ENCODE assay signal across 9 cellular contexts in genomic region chr10:103968441-103969391, GRCh38. TPM values are rescaled to one million over a fixed set of nuclear protein-coding genes. Genes with fewer than 3 reads are reported as not detected.
DNase-seq lines count a peak whose midpoint lies in the region; ATAC-seq, FAIRE-seq and TF ChIP-seq lines count a peak whose summit lies in the region.
"Had no signal": no experiment of that assay in that cellular context is flagged by ENCODE, and none has a peak within 500 bp of the region (broad histone marks: within the 10 kb centered on the region; RNA-seq: fewer than 3 reads in every experiment).

No MANE protein-coding gene starts in this region.

- intact Hi-C loops in left ventricle myocardium superior (cut with micrococcal nuclease) (no loop called here), lower lobe of right lung (cut with DNase I) (no loop called here), uterus (cut with DNase I; ENCODE audit: low total_unique reads) (no loop called here)

- FAIRE-seq in astrocyte (lab: Jason Lieb, UNC), result no peak

- TF ChIP-seq POLR2A in uterus (IDR thresholded peaks at IDR 0.05), result no peak

- DNase-seq in cardiac muscle cell (ENCODE audit: low read depth in 1 of 2, low spot score in 1 of 2), result no peak
- DNase-seq in left ventricle myocardium superior, result no peak
- DNase-seq in astrocyte (ENCODE audit: low read depth), result no peak
- no peak for DNase-seq in lower lobe of right lung
- no peak for DNase-seq in uterus
- DNase-seq in NCI-H187 (lab: John Stamatoyannopoulos, UW), result no peak
- DNase-seq in NCI-H1105 (lab: John Stamatoyannopoulos, UW), result no peak
- no peak for DNase-seq in NCI-H1105 treated with DMSO at 0.1 percent for 48 hours (lab: John Stamatoyannopoulos, UW)
- DNase-seq: activated CD4-positive, alpha-beta T cell treated with anti-CD3 and anti-CD28 coated beads, Interleukin-2, amount 50 U/mL, for 4 hours had no signal

- H3K4me3 ChIP-seq in cardiac muscle cell (peak overlapping the region; percentile 97), astrocyte (ENCODE audit: insufficient read depth, low read depth, low read length) (peak overlapping the region; percentile 99), lower lobe of right lung (peak overlapping the region; percentile 83), uterus (peak overlapping the region; percentile 62 to 99)

- H4K20me1 ChIP-seq in astrocyte (ENCODE audit: insufficient read depth, low read length), result peaks cover 44% of the 10 kb centered on the region

- no peak overlapping the region for H3K27ac ChIP-seq in cardiac muscle cell
- H3K27ac ChIP-seq in astrocyte (ENCODE audit: low read depth, low read length), result no peak overlapping the region
- H3K27ac ChIP-seq in lower lobe of right lung, result peak overlapping the region; percentile 95
- peak overlapping the region in 1 of 2 donors; percentile 93 for H3K27ac ChIP-seq in uterus

- H3K27me3 Mint-ChIP-seq in astrocyte (ENCODE audit: low read depth, unreplicated experiment), result no peaks in the 10 kb centered on the region

- no peak overlapping the region for H3K27ac Mint-ChIP-seq in astrocyte (ENCODE audit: unreplicated experiment)

- H3K4me1 ChIP-seq in cardiac muscle cell (ENCODE audit: low read depth), result peaks cover 10% of the 10 kb centered on the region
- H3K4me1 ChIP-seq in astrocyte (ENCODE audit: insufficient read depth, low read length), result peaks cover 9% of the 10 kb centered on the region
- H3K4me1 ChIP-seq in lower lobe of right lung, result peaks cover 45% of the 10 kb centered on the region
- peaks cover 4 to 5% of the 10 kb centered on the region in 2 donors for H3K4me1 ChIP-seq in uterus

- H3K4me1 Mint-ChIP-seq in astrocyte (ENCODE audit: low read depth, unreplicated experiment), result peaks cover 13% of the 10 kb centered on the region

- no peaks in the 10 kb centered on the region for H3K27me3 ChIP-seq in cardiac muscle cell
- no peaks in the 10 kb centered on the region for H3K27me3 ChIP-seq in astrocyte (ENCODE audit: insufficient read depth, low read length)
- H3K27me3 ChIP-seq in lower lobe of right lung (ENCODE audit: low read depth), result no peaks in the 10 kb centered on the region
- H3K27me3 ChIP-seq in uterus, result no peaks in the 10 kb centered on the region

- TF ChIP-seq CTCF in cardiac muscle cell (IDR thresholded peaks at IDR 0.05; ENCODE audit: low read depth, low read length) (no peak), astrocyte (IDR thresholded peaks at IDR 0.05; ENCODE audit: insufficient read depth, low read depth, low read length) (no peak), lower lobe of right lung (IDR thresholded peaks at IDR 0.05) (no peak), uterus (IDR thresholded peaks at IDR 0.05) (no peak)

- no peak overlapping the region for H2AFZ ChIP-seq in astrocyte (ENCODE audit: low read depth, low read length)

- peak overlapping the region; percentile 94 for H3K4me2 ChIP-seq in astrocyte (ENCODE audit: low read length)

- peak overlapping the region; percentile 97 for H3K4me3 Mint-ChIP-seq in astrocyte (ENCODE audit: unreplicated experiment)

- H3K9ac ChIP-seq in astrocyte (ENCODE audit: low read length), result peak overlapping the region; percentile 96

- H3K9me3 ChIP-seq in cardiac muscle cell (ENCODE audit: low read depth), result no peaks in the 10 kb centered on the region
- no peaks in the 10 kb centered on the region for H3K9me3 ChIP-seq in astrocyte (ENCODE audit: insufficient read depth, low read depth, low read length)
- no peaks in the 10 kb centered on the region for H3K9me3 ChIP-seq in lower lobe of right lung
- no peaks in the 10 kb centered on the region for H3K9me3 ChIP-seq in uterus

- H3K79me2 ChIP-seq in astrocyte (ENCODE audit: insufficient read depth, low read length), result peaks cover 65% of the 10 kb centered on the region

- no peak for ATAC-seq in left ventricle myocardium superior
- no peak for ATAC-seq in lower lobe of right lung

- H3K36me3 ChIP-seq in cardiac muscle cell, result no peaks in the 10 kb centered on the region
- no peaks in the 10 kb centered on the region for H3K36me3 ChIP-seq in astrocyte (ENCODE audit: insufficient read depth, low read length)
- no peaks in the 10 kb centered on the region for H3K36me3 ChIP-seq in lower lobe of right lung
- H3K36me3 ChIP-seq in uterus, result no peaks in the 10 kb centered on the region

- H3K36me3 Mint-ChIP-seq in astrocyte (ENCODE audit: low read depth, unreplicated experiment), result no peaks in the 10 kb centered on the region

- no peaks in the 10 kb centered on the region for H3K9me3 Mint-ChIP-seq in astrocyte (ENCODE audit: unreplicated experiment)

RNA-seq across cellular contexts. Expression of gene SLK, which starts 1.8 kb away (rescaled TPM):
- total RNA-seq in cardiac muscle cell (34.8 and 43.8 TPM in 2 replicates), left ventricle myocardium superior (31.0 TPM), astrocyte (24.9 and 27.5 TPM in 2 replicates), lower lobe of right lung (45.5 TPM), uterus (10 to 100 TPM; 30.9 to 78.7 (median 52.1) TPM)
- 24.1 and 35.2 TPM in 2 replicates for polyA plus RNA-seq in cardiac muscle cell

RNA-seq across cellular contexts. Expression of gene STN1, which starts 50.7 kb away (rescaled TPM):
- 39.5 and 44.7 TPM in 2 replicates for total RNA-seq in cardiac muscle cell
- 43.5 and 73.0 TPM in 2 replicates for polyA plus RNA-seq in cardiac muscle cell
- 33.2 TPM for total RNA-seq in left ventricle myocardium superior
- total RNA-seq in astrocyte, result 17.3 and 19.9 TPM in 2 replicates
- 37.0 TPM for total RNA-seq in lower lobe of right lung
- 10 to 100 TPM; 20.0 to 29.2 (median 27.0) TPM for total RNA-seq in uterus
